In genomic region chr13:48780713-48781341, GRCh38 we compare ENCODE assay signal across 32 cellular contexts.
"Had no signal": no experiment of that assay in that cellular context is flagged by ENCODE, and none has a peak within 500 bp of the region (broad histone marks: within the 10 kb centered on the region; RNA-seq: fewer than 3 reads in every experiment).

No MANE protein-coding gene starts in this region.

- H3K4me3 Mint-ChIP-seq: activated B cell treated with CpG ODN at 0.5 μM for 24 hours; activated CD4-positive, alpha-beta memory T cell treated with anti-CD3 and anti-CD28 coated beads for 36 hours; activated CD4-positive, alpha-beta T cell treated with anti-CD3 and anti-CD28 coated beads, Interleukin-2, amount 10 ng/mL, durations not matched to agents 24 days and 14 days; activated CD8-positive, alpha-beta T cell treated with anti-CD3 and anti-CD28 coated beads for 36 hours; activated naive CD4-positive, alpha-beta T cell treated with anti-CD3 and anti-CD28 coated beads for 36 hours; activated naive CD8-positive, alpha-beta T cell treated with anti-CD3 and anti-CD28 coated beads for 36 hours; activated T-cell treated with anti-CD3 and anti-CD28 coated beads, Interleukin-2, amount 50 U/mL, for 24 hours; activated T-cell treated with anti-CD3 and anti-CD28 coated beads, Interleukin-2, amount 50 U/mL, for 72 hours; activated T-helper 1 cell treated with anti-CD3 and anti-CD28 coated beads, Interleukin-12 subunit alpha, Interleukin-12 subunit beta, Interleukin-2, Interleukin-4 antibody, amounts not matched to agents 30 ng/mL and 10 ng/mL and 1 ng/mL, durations not matched to agents 14 hours and 24 hours and 36 hours; activated T-helper 17 cell treated with anti-CD3 and anti-CD28 coated beads, Interleukin-2, amount 50 U/mL, for 72 hours; T-helper 17 cell had no signal

- H3K36me3 Mint-ChIP-seq: activated naive CD8-positive, alpha-beta T cell treated with anti-CD3 and anti-CD28 coated beads for 36 hours had no signal

- H3K27ac Mint-ChIP-seq: activated B cell treated with CpG ODN at 0.5 μM for 24 hours; activated CD4-positive, alpha-beta memory T cell treated with anti-CD3 and anti-CD28 coated beads for 36 hours; activated CD4-positive, alpha-beta T cell treated with anti-CD3 and anti-CD28 coated beads, Interleukin-2, amount 10 ng/mL, durations not matched to agents 24 days and 14 days; activated CD8-positive, alpha-beta T cell treated with anti-CD3 and anti-CD28 coated beads for 36 hours; activated naive CD4-positive, alpha-beta T cell treated with anti-CD3 and anti-CD28 coated beads for 36 hours; activated naive CD4-positive, alpha-beta T cell treated with anti-CD3 and anti-CD28 coated beads, Interleukin-2, amount 50 U/mL, for 72 hours; activated naive CD8-positive, alpha-beta T cell treated with anti-CD3 and anti-CD28 coated beads for 36 hours; activated T-cell treated with anti-CD3 and anti-CD28 coated beads, Interleukin-2, amount 50 U/mL, for 24 hours; activated T-cell treated with anti-CD3 and anti-CD28 coated beads, Interleukin-2, amount 50 U/mL, for 72 hours; activated T-helper 1 cell treated with anti-CD3 and anti-CD28 coated beads, Interleukin-12 subunit alpha, Interleukin-12 subunit beta, Interleukin-2, Interleukin-4 antibody, amounts not matched to agents 30 ng/mL and 10 ng/mL and 1 ng/mL, durations not matched to agents 14 hours and 24 hours and 36 hours; activated T-helper 17 cell treated with anti-CD3 and anti-CD28 coated beads, Interleukin-2, amount 50 U/mL, for 72 hours; T-helper 17 cell had no signal

- H3K27me3 Mint-ChIP-seq: activated T-helper 17 cell treated with anti-CD3 and anti-CD28 coated beads, Interleukin-2, amount 50 U/mL, for 72 hours had no signal

- H3K4me3 ChIP-seq: adrenal gland, body of pancreas, breast epithelium had no signal

- ATAC-seq: activated CD8-positive, alpha-beta T cell treated with anti-CD3 and anti-CD28 coated beads for 36 hours; activated naive CD4-positive, alpha-beta T cell treated with anti-CD3 and anti-CD28 coated beads, Interleukin-2, amount 50 U/mL, for 72 hours; activated T-cell treated with anti-CD3 and anti-CD28 coated beads, Interleukin-2, amount 50 U/mL, for 72 hours; activated T-helper 17 cell treated with anti-CD3 and anti-CD28 coated beads, Interleukin-2, amount 50 U/mL, for 72 hours; body of pancreas; T-helper 17 cell had no signal

- FAIRE-seq: astrocyte, TTC549 had no signal

- H3K4me1 Mint-ChIP-seq: activated B cell treated with CpG ODN at 0.5 μM for 24 hours; activated CD4-positive, alpha-beta T cell treated with anti-CD3 and anti-CD28 coated beads, Interleukin-2, amount 10 ng/mL, durations not matched to agents 24 days and 14 days; activated naive CD8-positive, alpha-beta T cell treated with anti-CD3 and anti-CD28 coated beads for 36 hours; activated T-helper 17 cell treated with anti-CD3 and anti-CD28 coated beads, Interleukin-2, amount 50 U/mL, for 72 hours had no signal

- DNase-seq: activated B cell treated with CpG ODN at 0.5 μM for 24 hours; activated CD4-positive, alpha-beta memory T cell treated with anti-CD3 and anti-CD28 coated beads for 36 hours; activated CD4-positive, alpha-beta T cell treated with anti-CD3 and anti-CD28 coated beads for 4 hours; activated CD4-positive, alpha-beta T cell treated with anti-CD3 and anti-CD28 coated beads, Interleukin-2, amount 10 ng/mL, durations not matched to agents 24 days and 14 days; activated CD4-positive, alpha-beta T cell treated with anti-CD3 and anti-CD28 coated beads, Interleukin-2, amount 50 U/mL, for 1 hour; activated CD4-positive, alpha-beta T cell treated with anti-CD3 and anti-CD28 coated beads, Interleukin-2, amount 50 U/mL, for 4 hours; activated CD4-positive, CD25-positive, alpha-beta regulatory T cell treated with anti-CD3 and anti-CD28 coated beads, Interleukin-2, amount 50 U/mL, for 72 hours; activated CD8-positive, alpha-beta memory T cell treated with anti-CD3 and anti-CD28 coated beads, Interleukin-2, amount 50 U/mL, for 4 hours; activated CD8-positive, alpha-beta T cell treated with anti-CD3 and anti-CD28 coated beads for 36 hours; activated effector memory CD4-positive, alpha-beta T cell treated with anti-CD3 and anti-CD28 coated beads, Interleukin-2, amount 50 U/mL, for 16 hours; activated gamma-delta T cell treated with Interleukin-2 at 50 U/mL for 16 hours; activated naive CD4-positive, alpha-beta T cell; activated naive CD4-positive, alpha-beta T cell treated with anti-CD3 and anti-CD28 coated beads for 36 hours; activated naive CD4-positive, alpha-beta T cell treated with anti-CD3 and anti-CD28 coated beads, Interleukin-2, amount 50 U/mL, for 16 hours; activated naive CD8-positive, alpha-beta T cell treated with anti-CD3 and anti-CD28 coated beads for 36 hours; activated T-cell treated with anti-CD3 and anti-CD28 coated beads, Interleukin-2, amount 50 U/mL, for 24 hours; activated T-cell treated with anti-CD3 and anti-CD28 coated beads, Interleukin-2, amount 50 U/mL, for 72 hours; adrenal gland; amniotic stem cell; aorta; body of pancreas; brain microvascular endothelial cell; central memory CD4-positive, alpha-beta T cell; T-helper 17 cell; T-helper 9 cell had no signal

- H3K27ac ChIP-seq: adrenal gland, body of pancreas, brain microvascular endothelial cell, breast epithelium, VCaP had no signal

- H3K36me3 ChIP-seq: adrenal gland, brain microvascular endothelial cell, breast epithelium had no signal

- H3K27me3 ChIP-seq: adrenal gland, body of pancreas, brain microvascular endothelial cell, breast epithelium had no signal

- H3K4me1 ChIP-seq: adrenal gland, body of pancreas, breast epithelium had no signal
